In the genomic region with DNA sequence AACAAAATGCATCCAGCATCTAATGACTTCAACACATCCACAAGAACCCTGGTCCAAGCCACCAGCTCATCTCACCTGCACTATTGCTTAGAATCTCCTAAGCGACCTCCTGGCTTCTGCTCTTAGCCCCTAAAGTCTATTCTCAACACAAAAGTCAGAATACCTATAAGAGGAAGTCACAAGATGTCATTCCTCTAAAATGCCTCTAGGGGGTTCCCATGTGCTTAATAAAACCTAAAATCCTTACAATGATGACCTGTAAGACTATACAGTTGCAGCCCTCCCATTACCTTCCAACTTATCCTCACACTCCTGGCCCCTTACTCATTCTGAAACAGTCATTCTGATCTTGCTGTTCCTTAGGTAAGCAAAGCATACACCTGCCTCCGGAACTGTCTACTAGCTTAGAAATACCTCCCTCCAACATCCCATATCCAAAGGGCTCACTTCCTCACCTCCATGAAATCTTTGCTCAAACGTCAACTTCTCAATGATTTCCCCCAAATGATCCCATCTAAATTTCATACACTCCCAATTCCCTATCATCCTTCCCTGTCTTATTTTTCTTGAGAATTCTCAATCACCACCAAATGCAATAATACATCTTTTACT, we compare ENCODE assay signal across 8 cellular contexts. TPM values are rescaled to one million over a fixed set of nuclear protein-coding genes. Genes with fewer than 3 reads are reported as not detected.
DNase-seq lines count a peak whose midpoint lies in the region; ATAC-seq and TF ChIP-seq lines count a peak whose summit lies in the region.

No MANE protein-coding gene starts in this region.

- CTCF ChIA-PET in Calu3 (lab: Charles Lee) = no interaction called here

- no peaks in the 10 kb centered on the region for H3K9me3 Mint-ChIP-seq in Calu3 (ENCODE audit: low read depth, unreplicated experiment)

- H3K4me1 Mint-ChIP-seq in Calu3 (ENCODE audit: low read depth, unreplicated experiment) = peaks cover 37% of the 10 kb centered on the region

- H3K23ac ChIP-seq in mesendoderm (ENCODE audit: low read length) = no peak overlapping the region

- no peaks in the 10 kb centered on the region for H3K27me3 ChIP-seq in colonic mucosa
- no peaks in the 10 kb centered on the region for H3K27me3 ChIP-seq in mesendoderm (ENCODE audit: insufficient read depth, low read length, poor library complexity)

- H3K18ac ChIP-seq in mesendoderm (ENCODE audit: low read length) = no peak overlapping the region

- DNase-seq in Calu3 (no peak), NOMO-1 treated with dmso at 0.1 percent for 144 hours (lab: John Stamatoyannopoulos, UW; ENCODE audit: unreplicated experiment) (peak; percentile 21), colonic mucosa (no peak), mesendoderm (peak; percentile 71)
- no peak for DNase-seq in stimulated activated CD4-positive, alpha-beta T cell treated with anti-CD3 and anti-CD28 coated beads, Interleukin-15, amount 100 ng/mL, for 24 hours
- DNase-seq in activated CD4-positive, alpha-beta T cell treated with anti-CD3 and anti-CD28 coated beads for 48 hours = no peak

- H2BK5ac ChIP-seq in mesendoderm (ENCODE audit: low read length) = no peak overlapping the region

- intact Hi-C loops in Calu3 (cut with micrococcal nuclease; ENCODE audit: unreplicated experiment) = loop anchor here (2.0 to 10.0 kb wide), 3 partner anchors 106 to 204 kb away; no protein-coding TSS in a partner anchor
- intact Hi-C loops in colonic mucosa (cut with DNase I) = no loop called here

- peaks cover 36% of the 10 kb centered on the region for H3K27me3 Mint-ChIP-seq in Calu3 (ENCODE audit: unreplicated experiment)

- no CpG with 5 or more reads among the region's 3 CpGs for WGBS in mesendoderm (ENCODE audit: extremely low coverage, insufficient coverage, low lambda C conversion rate)

- peaks cover 10% of the 10 kb centered on the region for H3K4me1 ChIP-seq in colonic mucosa
- peaks cover 15% of the 10 kb centered on the region for H3K4me1 ChIP-seq in mesendoderm (ENCODE audit: control insufficient read depth, low read depth, low read length)

- H3K79me1 ChIP-seq in mesendoderm (ENCODE audit: low read length) = no peaks in the 10 kb centered on the region

- no peak overlapping the region for H3K27ac Mint-ChIP-seq in Calu3 (ENCODE audit: unreplicated experiment)

- no peak overlapping the region for H4K8ac ChIP-seq in mesendoderm (ENCODE audit: low read depth, low read length)

- no peak overlapping the region for H3K4me3 Mint-ChIP-seq in Calu3 (ENCODE audit: low read depth, unreplicated experiment)

- H3K79me2 ChIP-seq in mesendoderm (ENCODE audit: control insufficient read depth, insufficient read depth, low read length) = no peaks in the 10 kb centered on the region

- H3K4me2 ChIP-seq in mesendoderm (ENCODE audit: low read length) = no peak overlapping the region

- no peak overlapping the region for H4K5ac ChIP-seq in mesendoderm (ENCODE audit: low read length)

- H3K9ac ChIP-seq in colonic mucosa (ENCODE audit: low read depth in 2 of 2, low read length in 2 of 2) (no peak overlapping the region), mesendoderm (ENCODE audit: low read length) (no peak overlapping the region)

- H3K4ac ChIP-seq in mesendoderm (ENCODE audit: low read depth, low read length) = no peak overlapping the region

- no peak overlapping the region for H3K56ac ChIP-seq in mesendoderm (ENCODE audit: low read length)

- ATAC-seq in GM18873 (IDR thresholded peaks at IDR 0.05; ENCODE audit: low FRiP score, unreplicated experiment) = peak; percentile 76
- peak; percentile 84 for ATAC-seq in HG03280 (IDR thresholded peaks at IDR 0.05; ENCODE audit: unreplicated experiment)

- TF ChIP-seq CTCF in Calu3 (IDR thresholded peaks at IDR 0.05; ENCODE audit: unreplicated experiment) = peak; percentile 39
- TF ChIP-seq CTCF in colonic mucosa (IDR thresholded peaks at IDR 0.05) = peak; percentile 67

- H2AK5ac ChIP-seq in mesendoderm (ENCODE audit: low read length) = no peak overlapping the region

- no peak overlapping the region for H2BK15ac ChIP-seq in mesendoderm (replicated peaks; ENCODE audit: low read depth)

- no peaks in the 10 kb centered on the region for H3K36me3 Mint-ChIP-seq in Calu3 (ENCODE audit: insufficient read depth, unreplicated experiment)

- H3K36me3 ChIP-seq in colonic mucosa = no peaks in the 10 kb centered on the region
- H3K36me3 ChIP-seq in mesendoderm (ENCODE audit: control insufficient read depth, insufficient read depth, low read length) = no peaks in the 10 kb centered on the region

- no peaks in the 10 kb centered on the region for H3K9me3 ChIP-seq in colonic mucosa

- H3K27ac ChIP-seq in colonic mucosa (no peak overlapping the region), mesendoderm (ENCODE audit: low read depth, low read length) (no peak overlapping the region)

- BruUV-seq in Calu3 (replicated peaks; lab: Mats Ljungman, UMichigan) = no TSS peak

- no peak overlapping the region for H3K4me3 ChIP-seq in colonic mucosa
- no peak overlapping the region for H3K4me3 ChIP-seq in mesendoderm (ENCODE audit: low read length)

- H2BK120ac ChIP-seq in mesendoderm (ENCODE audit: low read depth, low read length) = no peak overlapping the region

RNA-seq across cellular contexts. Expression of a gene that starts 10.0 kb away (rescaled TPM):
- total RNA-seq in Calu3 (2022) (5.6 and 6.8 TPM in 2 replicates), colonic mucosa (10 to 100 TPM; 14.0 to 18.8 TPM)
- polyA plus RNA-seq in mesendoderm (2013, experiment 1 of 2) = 2.0 TPM
- polyA plus RNA-seq in mesendoderm (2013, experiment 2 of 2) = 2.1 TPM

RNA-seq across cellular contexts. Expression of a gene that starts 11.0 kb away (rescaled TPM):
- total RNA-seq in Calu3 (2022) (25.7 and 34.3 TPM in 2 replicates), colonic mucosa (10 to 100 TPM; 32.4 to 45.0 TPM)
- 12.4 TPM for polyA plus RNA-seq in mesendoderm (2013, experiment 1 of 2)
- polyA plus RNA-seq in mesendoderm (2013, experiment 2 of 2) = 11.3 TPM

RNA-seq across cellular contexts. Expression of a gene that starts 23.3 kb away (rescaled TPM):
- 12.4 and 13.6 TPM in 2 replicates for total RNA-seq in Calu3 (2022)
- 10 to 100 TPM; 16.3 to 18.8 TPM for total RNA-seq in colonic mucosa
- polyA plus RNA-seq in mesendoderm (2013, experiment 1 of 2) = 14.3 TPM
- 14.4 TPM for polyA plus RNA-seq in mesendoderm (2013, experiment 2 of 2)

Comparison
In these comparisons a context has a peak if more than half of its experiments do, and no peak if none do; other contexts are left out.
1. DNase-seq: peak in NOMO-1 treated with dmso at 0.1 percent for 144 hours (single experiment) and mesendoderm (single experiment); none in Calu3 (single experiment), colonic mucosa (single experiment), stimulated activated CD4-positive, alpha-beta T cell treated with anti-CD3 and anti-CD28 coated beads, Interleukin-15, amount 100 ng/mL, for 24 hours (single experiment) and activated CD4-positive, alpha-beta T cell treated with anti-CD3 and anti-CD28 coated beads for 48 hours (single experiment).